Comparison of ENCODE assay signal across 8 cellular contexts in genomic region chr10:70355234-70356021, GRCh38. TPM values are rescaled to one million over a fixed set of nuclear protein-coding genes. Genes with fewer than 3 reads are reported as not detected.
A peak's percentile ranks its signal among the peaks of the same experiment; 100 is the strongest.
DNase-seq lines count a peak whose midpoint lies in the region; ATAC-seq, FAIRE-seq and TF ChIP-seq lines count a peak whose summit lies in the region.

No MANE protein-coding gene starts in this region.

- H3K4me2 ChIP-seq in DOHH2 (ENCODE audit: low read length): peak overlapping the region; percentile 91

- ATAC-seq in GM19397 (IDR thresholded peaks at IDR 0.05; ENCODE audit: unreplicated experiment) (peak; percentile 55), HG03432 (IDR thresholded peaks at IDR 0.05; ENCODE audit: unreplicated experiment) (peak; percentile 80)
- peak; percentile 60 to 82 for ATAC-seq in activated naive CD4-positive, alpha-beta T cell treated with anti-CD3 and anti-CD28 coated beads, Interleukin-2, amount 50 U/mL, for 72 hours

- peak overlapping the region; percentile 64 for H3K4me3 ChIP-seq in DOHH2 (ENCODE audit: low read length)

- H3K9me3 Mint-ChIP-seq in activated naive CD4-positive, alpha-beta T cell treated with anti-CD3 and anti-CD28 coated beads, Interleukin-2, amount 50 U/mL, for 72 hours: no peaks in the 10 kb centered on the region

- no peaks in the 10 kb centered on the region for H3K36me3 ChIP-seq in DOHH2 (ENCODE audit: control insufficient read depth, low read length)

- H3K9me2 ChIP-seq in DOHH2 (replicated peaks; ENCODE audit: control insufficient read depth, low read length): no peaks in the 10 kb centered on the region

- no peaks in the 10 kb centered on the region for H4K20me1 ChIP-seq in DOHH2 (ENCODE audit: control insufficient read depth, insufficient read depth, low read depth, low read length)

- H3F3A ChIP-seq in DOHH2 (ENCODE audit: control insufficient read depth, insufficient read depth): no peaks in the 10 kb centered on the region

- TF ChIP-seq CTCF in DOHH2 (IDR thresholded peaks at IDR 0.05; ENCODE audit: low read depth, low read length, poor library complexity, severe bottlenecking) (no peak), D721Med (IDR thresholded peaks at IDR 0.05; ENCODE audit: insufficient read depth, missing control alignments) (no peak)

- FAIRE-seq in D721Med (lab: Jason Lieb, UNC): no peak

- peaks cover 44% of the 10 kb centered on the region for H3K4me1 ChIP-seq in DOHH2 (ENCODE audit: control insufficient read depth, low read length)

- H3K27ac ChIP-seq in DOHH2 (ENCODE audit: low read depth, low read length) (peak overlapping the region; percentile 47), substantia nigra (ENCODE audit: low read depth, low read length, poor library complexity, severe bottlenecking) (peak overlapping the region; percentile 70)

- H3K27me3 ChIP-seq in DOHH2 (ENCODE audit: control insufficient read depth, low read length): no peaks in the 10 kb centered on the region

- H3K27ac Mint-ChIP-seq in activated naive CD4-positive, alpha-beta T cell treated with anti-CD3 and anti-CD28 coated beads, Interleukin-2, amount 50 U/mL, for 72 hours: peak overlapping the region; percentile 73 to 84

- H3K36me3 Mint-ChIP-seq in activated naive CD4-positive, alpha-beta T cell treated with anti-CD3 and anti-CD28 coated beads, Interleukin-2, amount 50 U/mL, for 72 hours: no peaks in the 10 kb centered on the region

- no peak for DNase-seq in activated naive CD4-positive, alpha-beta T cell treated with anti-CD3 and anti-CD28 coated beads, Interleukin-2, amount 50 U/mL, for 72 hours (ENCODE audit: low spot score in 2 of 2)
- DNase-seq in substantia nigra (lab: John Stamatoyannopoulos, UW): peak in 12 of 49 donors; percentile 8 to 60 (median 33)
- no peak for DNase-seq in D721Med (ENCODE audit: insufficient read length, low spot score)
- no peak for DNase-seq in stimulated activated CD4-positive, alpha-beta T cell treated with anti-CD3 and anti-CD28 coated beads, Interleukin-12 subunit alpha, Interleukin-12 subunit beta, amount 100 ng/mL, for 4 hours
- no peak for DNase-seq in T1000 (lab: John Stamatoyannopoulos, UW)

- H3K9me3 ChIP-seq in DOHH2 (ENCODE audit: control insufficient read depth, insufficient read depth, low read length): no peaks in the 10 kb centered on the region

- 0 out of 2 replicates have a peak, but pooled peaks cover 7% of the 10 kb centered on the region for H3K79me2 ChIP-seq in DOHH2 (ENCODE audit: control insufficient read depth, low read length)

RNA-seq across cellular contexts. Expression of gene LRRC20, which starts 27.0 kb away (rescaled TPM):
- total RNA-seq in activated naive CD4-positive, alpha-beta T cell treated with anti-CD3 and anti-CD28 coated beads, Interleukin-2, amount 50 U/mL, for 72 hours: 10 to 100 TPM; 10.5 to 12.9 TPM

RNA-seq across cellular contexts. Expression of gene EIF4EBP2, which starts 48.5 kb away (rescaled TPM):
- total RNA-seq in activated naive CD4-positive, alpha-beta T cell treated with anti-CD3 and anti-CD28 coated beads, Interleukin-2, amount 50 U/mL, for 72 hours: 10 to 100 TPM in 1 of 2 donors, 1 to 10 TPM in 1; 9.2 to 24.3 TPM
